ENCODE assay signal across 8 cellular contexts in genomic region chr11:44726278-44727113, GRCh38. TPM values are rescaled to one million over a fixed set of nuclear protein-coding genes. Genes with fewer than 3 reads are reported as not detected.
DNase-seq lines count a peak whose midpoint lies in the region; ATAC-seq, FAIRE-seq and TF ChIP-seq lines count a peak whose summit lies in the region.

A gene with protein sequence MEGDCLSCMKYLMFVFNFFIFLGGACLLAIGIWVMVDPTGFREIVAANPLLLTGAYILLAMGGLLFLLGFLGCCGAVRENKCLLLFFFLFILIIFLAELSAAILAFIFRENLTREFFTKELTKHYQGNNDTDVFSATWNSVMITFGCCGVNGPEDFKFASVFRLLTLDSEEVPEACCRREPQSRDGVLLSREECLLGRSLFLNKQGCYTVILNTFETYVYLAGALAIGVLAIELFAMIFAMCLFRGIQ (plus strand): TSS chr11:44726962. CDS start chr11:44906417, 179,455 bp downstream.

- H3K4me2 ChIP-seq in smooth muscle cell: peak within 1 kb of the TSS; percentile 99

- intact Hi-C loops in adrenal gland (cut with DNase I): loop anchor here (5.0 to 10.0 kb wide), 6 partner anchors 46 to 186 kb away; partner anchors contain the start of gene CD82 (in 1 of the 2)

- H3K27me3 ChIP-seq in SJSA1 (replicated peaks) (peaks cover 73% of the 10 kb centered on the region), adrenal gland (no peaks in the 10 kb centered on the region), iPS-18a (ENCODE audit: control insufficient read depth, insufficient read depth, low read length) (peaks cover 53% of the 10 kb centered on the region), smooth muscle cell (ENCODE audit: low read depth) (no peaks in the 10 kb centered on the region)

- TF ChIP-seq POLR2A in adrenal gland (IDR thresholded peaks at IDR 0.05) (peak in 1 of 2 donors; percentile 16), H54 (IDR thresholded peaks at IDR 0.05; ENCODE audit: low read depth, low read length) (no peak)

- TF ChIP-seq CTCF in adrenal gland (IDR thresholded peaks at IDR 0.05): no peak
- TF ChIP-seq CTCF in smooth muscle cell (IDR thresholded peaks at IDR 0.05; ENCODE audit: borderline replicate concordance, insufficient read depth, poor library complexity, severe bottlenecking): no peak

- H3K9ac ChIP-seq in iPS-18a (ENCODE audit: low read length) (peak within 1 kb of the TSS; percentile 38), smooth muscle cell (ENCODE audit: low read depth) (peak within 1 kb of the TSS; percentile 39)

- no peaks in the 10 kb centered on the region for H3F3A ChIP-seq in smooth muscle cell (ENCODE audit: low read depth)

- H3K9me3 ChIP-seq in SJSA1 (replicated peaks) (0 out of 2 replicates have a peak, but pooled peaks cover 3% of the 10 kb centered on the region), adrenal gland (replicated peaks in 1 of 3) (no peaks in the 10 kb centered on the region), iPS-18a (ENCODE audit: control insufficient read depth, low read depth, low read length) (no peaks in the 10 kb centered on the region), smooth muscle cell (replicated peaks; ENCODE audit: low read depth) (no peaks in the 10 kb centered on the region)

- peaks cover 11% of the 10 kb centered on the region for H3K4me1 ChIP-seq in SJSA1 (replicated peaks)
- H3K4me1 ChIP-seq in adrenal gland (replicated peaks in 1 of 2): peaks cover 35 to 38% of the 10 kb centered on the region in 2 donors
- peaks cover 38% of the 10 kb centered on the region for H3K4me1 ChIP-seq in iPS-18a (ENCODE audit: control insufficient read depth, low read depth, low read length)
- peaks cover 37% of the 10 kb centered on the region for H3K4me1 ChIP-seq in smooth muscle cell (ENCODE audit: low read depth)

- H2AFZ ChIP-seq in smooth muscle cell (ENCODE audit: low read depth): peak within 1 kb of the TSS; percentile 85

- H4K20me1 ChIP-seq in smooth muscle cell (ENCODE audit: low read depth): no peaks in the 10 kb centered on the region

- H3K4me3 ChIP-seq in SJSA1: peak within 1 kb of the TSS; percentile 20
- H3K4me3 ChIP-seq in adrenal gland: peak within 1 kb of the TSS in 3 of 4 donors; percentile 73 to 88 (median 74)
- peak within 1 kb of the TSS; percentile 63 for H3K4me3 ChIP-seq in iPS-18a (ENCODE audit: low read length)
- H3K4me3 ChIP-seq in smooth muscle cell: peak within 1 kb of the TSS; percentile 72

- FAIRE-seq in H54 (lab: Jason Lieb, UNC): no peak

- ATAC-seq in GM18508 (IDR thresholded peaks at IDR 0.05; ENCODE audit: insufficient read depth, unreplicated experiment) (peak; percentile 80), HG02623 (IDR thresholded peaks at IDR 0.05; ENCODE audit: unreplicated experiment) (peak; percentile 73)

- DNase-seq in SJSA1 (ENCODE audit: low read depth in 1 of 2, low spot score in 2 of 2) (no peak), adrenal gland (peak in 5 of 7 donors; percentile 42 to 53 (median 46)), smooth muscle cell (lab: John Stamatoyannopoulos, UW; ENCODE audit: unreplicated experiment) (no peak), H54 (ENCODE audit: insufficient read length, low spot score) (no peak), SIG-M5 treated with dmso at 0.1 percent for 504 hours (lab: John Stamatoyannopoulos, UW; ENCODE audit: unreplicated experiment) (no peak)

- no peak within 1 kb of the TSS for H3K27ac ChIP-seq in SJSA1
- H3K27ac ChIP-seq in adrenal gland: peak within 1 kb of the TSS; percentile 24 to 96 (median 84)
- H3K27ac ChIP-seq in iPS-18a (ENCODE audit: low read length): no peak within 1 kb of the TSS
- H3K27ac ChIP-seq in smooth muscle cell (ENCODE audit: low read depth): no peak within 1 kb of the TSS

- WGBS in adrenal gland, 4 donors: 0 to 3% (median 1%) methylated on average over 2 to 53 of the region's 67 CpGs
- 3% methylated on average over 15 of the region's 67 CpGs for WGBS in smooth muscle cell (ENCODE audit: low lambda C conversion rate)

- H3K36me3 ChIP-seq in SJSA1: no peaks in the 10 kb centered on the region
- no peaks in the 10 kb centered on the region for H3K36me3 ChIP-seq in adrenal gland (replicated peaks in 1 of 2)
- no peaks in the 10 kb centered on the region for H3K36me3 ChIP-seq in iPS-18a (ENCODE audit: control insufficient read depth, low read depth, low read length)
- H3K36me3 ChIP-seq in smooth muscle cell (ENCODE audit: low read depth): no peaks in the 10 kb centered on the region

- peaks cover 6% of the 10 kb centered on the region for H3K79me2 ChIP-seq in smooth muscle cell (ENCODE audit: low read depth)

RNA-seq across cellular contexts. Expression of the gene that starts here (rescaled TPM):
- 1.9 TPM in 1 of 2 replicates, not detected in the other for total RNA-seq in SJSA1 (2014; rRNA removed; shearing (Covaris generic))
- total RNA-seq in adrenal gland (100 to 1,000 TPM in 4 of 8 donors, 10 to 100 TPM in 4; 37.4 to 168 (median 78.8) TPM), smooth muscle cell (3.4 and 3.9 TPM in 2 replicates)
- polyA plus RNA-seq in adrenal gland (100 to 1,000 TPM in 1 of 3 donors, 10 to 100 TPM in 2; 24.5 to 130 (median 33.3) TPM), smooth muscle cell (9.3 and 15.3 TPM in 2 replicates)

Comparison
In these comparisons a context has a peak if more than half of its experiments do, and no peak if none do; other contexts are left out.
1. DNase-seq: peak in adrenal gland (5 of 7); none in SJSA1 (0 of 2), smooth muscle cell (single experiment), H54 (single experiment) and SIG-M5 treated with dmso at 0.1 percent for 504 hours (single experiment).
2. H3K27ac ChIP-seq: peak in adrenal gland (5 of 5); none in SJSA1 (single experiment), iPS-18a (single experiment) and smooth muscle cell (single experiment).
3. H3K4me3 ChIP-seq: peak in every context shown above with its lines; median percentile 74 in adrenal gland; 72 in smooth muscle cell; 63 in iPS-18a; 20 in SJSA1.